Comparison of ENCODE assay signal across 8 cellular contexts in the genomic region with DNA sequence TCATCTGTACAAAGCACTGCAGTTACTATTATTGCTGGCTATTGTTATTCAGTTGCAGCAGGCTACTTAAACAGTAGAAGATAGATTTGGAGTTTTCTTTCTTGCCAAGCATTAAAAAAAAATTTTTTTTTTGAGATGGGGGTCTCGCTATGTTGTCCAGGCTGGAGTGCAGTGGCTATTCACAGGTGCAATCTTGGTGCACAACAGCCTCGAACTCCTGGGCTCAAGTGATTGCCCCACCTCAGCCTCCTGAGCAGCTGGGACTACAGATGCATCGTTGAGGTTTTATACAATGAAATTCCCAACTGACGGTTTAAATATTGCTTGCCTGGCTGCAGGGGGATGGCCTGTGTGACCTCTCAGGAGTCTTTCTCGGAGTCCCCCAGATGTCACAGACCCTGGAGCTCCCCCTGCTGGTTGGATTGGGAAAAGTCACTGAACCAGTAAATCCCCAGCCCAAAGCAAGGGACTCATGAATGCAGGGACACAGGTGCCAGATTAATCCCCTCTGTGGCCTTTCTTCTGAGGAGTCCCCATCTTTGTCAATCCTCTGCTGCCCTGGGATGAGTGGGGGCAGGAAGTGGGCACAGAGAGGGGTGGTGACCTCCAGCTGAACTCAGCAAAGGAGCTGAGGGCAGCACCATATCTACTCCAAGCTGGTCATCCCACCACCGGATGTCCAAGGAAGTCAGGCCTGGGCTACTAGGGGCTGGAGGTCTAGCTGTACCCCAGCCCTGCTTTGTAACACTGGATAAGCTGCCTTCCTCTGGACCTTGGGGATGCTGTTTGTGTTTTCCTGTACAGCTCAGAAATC.
DNase-seq lines count a peak whose midpoint lies in the region; ATAC-seq and TF ChIP-seq lines count a peak whose summit lies in the region.

No MANE protein-coding gene starts in this region.

- no peak overlapping the region for H3K4me3 ChIP-seq in SJSA1
- no peak overlapping the region for H3K4me3 ChIP-seq in parathyroid adenoma (ENCODE audit: low read depth, low read length)

- H3K4me1 ChIP-seq in SJSA1 (replicated peaks) (no peaks in the 10 kb centered on the region), parathyroid adenoma (peaks cover 27% of the 10 kb centered on the region)

- CTCF ChIA-PET in activated naive CD4-positive, alpha-beta T cell treated with anti-CD3 and anti-CD28 coated beads for 36 hours (lab: Charles Lee) = interaction anchor here (0.6 to 4.4 kb wide), 46 partner anchors 9 to 303 kb away, joined by 3 to 53 read pairs (median 4); partner anchors contain the start of genes CDH23 and SLC29A3

- peaks cover 3% of the 10 kb centered on the region for H3K79me2 ChIP-seq in parathyroid adenoma

- peak; percentile 94 for TF ChIP-seq CTCF in HFFc6 (IDR thresholded peaks at IDR 0.05)
- peak; percentile 94 for TF ChIP-seq CTCF in glutamatergic neuron (IDR thresholded peaks at IDR 0.05; ENCODE audit: partially characterized antibody, unreplicated experiment)
- peak; percentile 94 for TF ChIP-seq CTCF in parathyroid adenoma (IDR thresholded peaks at IDR 0.05)
- TF ChIP-seq CTCF in type B pancreatic cell (conservative IDR thresholded peaks at IDR 0.05) = peak; percentile 94

- H3K4me3 Mint-ChIP-seq in HFFc6 = no peak overlapping the region
- no peak overlapping the region for H3K4me3 Mint-ChIP-seq in activated naive CD4-positive, alpha-beta T cell treated with anti-CD3 and anti-CD28 coated beads for 36 hours
- H3K4me3 Mint-ChIP-seq in glutamatergic neuron (ENCODE audit: unreplicated experiment) = no peak overlapping the region
- no peak overlapping the region for H3K4me3 Mint-ChIP-seq in type B pancreatic cell

- no peak for ATAC-seq in HG03469 (IDR thresholded peaks at IDR 0.05; ENCODE audit: unreplicated experiment)

- H3K27ac Mint-ChIP-seq in HFFc6 (no peak overlapping the region), glutamatergic neuron (ENCODE audit: unreplicated experiment) (no peak overlapping the region), type B pancreatic cell (no peak overlapping the region)
- no peak overlapping the region for H3K27ac Mint-ChIP-seq in activated naive CD4-positive, alpha-beta T cell treated with anti-CD3 and anti-CD28 coated beads for 36 hours

- no peaks in the 10 kb centered on the region for H3K4me1 Mint-ChIP-seq in HFFc6 (ENCODE audit: low read depth)
- H3K4me1 Mint-ChIP-seq in activated naive CD4-positive, alpha-beta T cell treated with anti-CD3 and anti-CD28 coated beads for 36 hours (ENCODE audit: low read depth) = no peaks in the 10 kb centered on the region
- peaks cover 10% of the 10 kb centered on the region for H3K4me1 Mint-ChIP-seq in glutamatergic neuron (ENCODE audit: low read depth, unreplicated experiment)
- H3K4me1 Mint-ChIP-seq in type B pancreatic cell (ENCODE audit: unreplicated experiment) = peaks cover 13% of the 10 kb centered on the region

- DNase-seq in C1 segment of cervical spinal cord (lab: John Stamatoyannopoulos, UW) = peak in 12 of 14 donors; percentile 8 to 78 (median 48)
- DNase-seq in HFFc6 = peak; percentile 15
- DNase-seq in SJSA1 (ENCODE audit: low read depth in 1 of 2, low spot score in 2 of 2) = peak; percentile 41 to 71
- DNase-seq in activated naive CD4-positive, alpha-beta T cell treated with anti-CD3 and anti-CD28 coated beads for 36 hours = peak; percentile 91
- peak; percentile 89 for DNase-seq in glutamatergic neuron
- DNase-seq in type B pancreatic cell (ENCODE audit: extremely low spot score, unreplicated experiment) = peak; percentile 87

- H3K9me3 Mint-ChIP-seq in HFFc6 (no peaks in the 10 kb centered on the region), glutamatergic neuron (ENCODE audit: unreplicated experiment) (peaks cover 3% of the 10 kb centered on the region), type B pancreatic cell (no peaks in the 10 kb centered on the region)
- H3K9me3 Mint-ChIP-seq in activated naive CD4-positive, alpha-beta T cell treated with anti-CD3 and anti-CD28 coated beads for 36 hours = no peaks in the 10 kb centered on the region

- H3K36me3 ChIP-seq in SJSA1 = no peaks in the 10 kb centered on the region
- H3K36me3 ChIP-seq in parathyroid adenoma (ENCODE audit: control insufficient read depth, insufficient read depth, low read length) = no peaks in the 10 kb centered on the region

- H3K9ac ChIP-seq in parathyroid adenoma = no peak overlapping the region

- H3K9me3 ChIP-seq in SJSA1 (replicated peaks) (no peaks in the 10 kb centered on the region), parathyroid adenoma (ENCODE audit: control insufficient read depth, low read length) (no peaks in the 10 kb centered on the region)

- intact Hi-C loops in activated naive CD4-positive, alpha-beta T cell treated with anti-CD3 and anti-CD28 coated beads for 36 hours (cut with micrococcal nuclease) = loop anchor here (1.0 kb wide), 5 partner anchors 84 to 256 kb away; partner anchors contain the start of gene CDH23

- peaks cover 44% of the 10 kb centered on the region for H3K27me3 Mint-ChIP-seq in HFFc6 (ENCODE audit: insufficient read depth)
- H3K27me3 Mint-ChIP-seq in activated naive CD4-positive, alpha-beta T cell treated with anti-CD3 and anti-CD28 coated beads for 36 hours (ENCODE audit: low read depth) = no peaks in the 10 kb centered on the region
- peaks cover 5% of the 10 kb centered on the region for H3K27me3 Mint-ChIP-seq in glutamatergic neuron (ENCODE audit: unreplicated experiment)
- no peaks in the 10 kb centered on the region for H3K27me3 Mint-ChIP-seq in type B pancreatic cell

- no peak overlapping the region for H3K4me2 ChIP-seq in parathyroid adenoma (ENCODE audit: low read length)

- peak overlapping the region; percentile 43 for H2AFZ ChIP-seq in parathyroid adenoma

- H3K27me3 ChIP-seq in SJSA1 (replicated peaks) = no peaks in the 10 kb centered on the region
- no peaks in the 10 kb centered on the region for H3K27me3 ChIP-seq in parathyroid adenoma (ENCODE audit: control insufficient read depth, insufficient read depth, low read length)

- no peaks in the 10 kb centered on the region for H3K36me3 Mint-ChIP-seq in HFFc6 (ENCODE audit: low read depth)
- H3K36me3 Mint-ChIP-seq in activated naive CD4-positive, alpha-beta T cell treated with anti-CD3 and anti-CD28 coated beads for 36 hours (ENCODE audit: low read depth) = no peaks in the 10 kb centered on the region
- no peaks in the 10 kb centered on the region for H3K36me3 Mint-ChIP-seq in glutamatergic neuron (ENCODE audit: unreplicated experiment)
- H3K36me3 Mint-ChIP-seq in type B pancreatic cell = no peaks in the 10 kb centered on the region

- no peak overlapping the region for H3K27ac ChIP-seq in SJSA1
- H3K27ac ChIP-seq in parathyroid adenoma = no peak overlapping the region

Comparison
In these comparisons a context has a peak if more than half of its experiments do, and no peak if none do; other contexts are left out.
1. DNase-seq: peak in every context shown above with its lines; median percentile 91 in activated naive CD4-positive, alpha-beta T cell treated with anti-CD3 and anti-CD28 coated beads for 36 hours; 89 in glutamatergic neuron; 87 in type B pancreatic cell; 56 in SJSA1; 48 in C1 segment of cervical spinal cord; 15 in HFFc6.